In the genomic region with DNA sequence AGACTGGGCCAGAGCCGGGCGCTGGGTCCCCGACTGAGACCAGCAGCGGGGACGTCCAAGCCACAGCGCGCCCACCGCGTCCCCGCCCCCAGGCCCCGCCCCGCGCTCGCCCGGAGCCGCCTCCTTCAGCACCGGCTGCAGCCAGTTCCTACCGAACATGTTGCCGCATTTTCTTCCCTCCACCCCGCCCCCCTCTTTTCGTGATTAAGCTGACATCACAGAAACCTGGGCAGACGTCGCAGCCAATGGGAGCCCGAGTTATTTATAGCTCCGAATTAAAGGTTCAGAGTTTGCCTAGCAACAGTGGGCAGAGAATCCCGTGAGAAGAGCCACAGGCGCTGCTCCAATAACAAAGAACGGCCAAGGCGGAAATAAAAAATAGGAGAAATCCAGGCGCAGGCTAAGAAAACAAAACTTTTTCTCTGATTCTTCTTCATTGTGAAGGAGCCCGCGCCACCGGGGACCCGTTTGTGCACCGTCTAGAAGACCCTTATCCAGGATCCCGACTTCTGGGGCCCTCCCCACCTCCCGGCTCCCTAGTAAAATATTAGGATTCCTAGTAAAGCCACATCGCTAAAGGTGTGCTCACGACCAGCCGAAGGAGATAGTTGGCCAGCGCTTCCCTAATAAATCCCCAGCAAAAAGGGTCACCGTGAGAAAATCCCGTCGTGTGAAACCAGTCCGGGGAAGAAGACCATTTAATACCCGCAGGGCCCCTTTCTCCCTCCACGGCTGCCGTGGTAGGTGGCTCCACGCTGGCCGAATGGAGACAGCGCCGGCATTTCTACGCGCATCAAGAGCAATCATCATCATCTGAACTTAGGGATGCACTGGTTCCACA, we compare ENCODE assay signal across 8 cellular contexts.
A peak's percentile ranks its signal among the peaks of the same experiment; 100 is the strongest.
DNase-seq lines count a peak whose midpoint lies in the region; ATAC-seq, FAIRE-seq and TF ChIP-seq lines count a peak whose summit lies in the region.

No MANE protein-coding gene starts in this region.

- FAIRE-seq in keratinocyte (lab: Jason Lieb, UNC) = peak; percentile 95

- H3K4me2 ChIP-seq in keratinocyte (ENCODE audit: control insufficient read depth, extremely low read depth, insufficient read depth, low read depth, low read length) = peak overlapping the region; percentile 81

- peak overlapping the region; percentile 76 to 90 (median 80) for H3K4me3 ChIP-seq in keratinocyte (ENCODE audit: control insufficient read depth in 2 of 3, extremely low read depth in 1 of 3, insufficient read depth in 2 of 3, low read depth in 1 of 3, low read length in 3 of 3)

- no peaks in the 10 kb centered on the region for H3K9me3 ChIP-seq in keratinocyte (ENCODE audit: control insufficient read depth, low read depth, low read length)

- H3K27ac ChIP-seq in cingulate gyrus (ENCODE audit: low read depth, low read length) (peak overlapping the region; percentile 98), keratinocyte (ENCODE audit: control insufficient read depth, insufficient read depth, low read length) (peak overlapping the region; percentile 95)

- TF ChIP-seq CTCF in keratinocyte (optimal IDR thresholded peaks at IDR 0.05 in 1 of 3, IDR thresholded peaks at IDR 0.05 in 1 of 3, conservative IDR thresholded peaks at IDR 0.05 in 1 of 3; ENCODE audit: extremely low read depth in 1 of 3, insufficient read depth in 2 of 3, low read length in 3 of 3) = no peak

- peak overlapping the region; percentile 97 for H3K9ac ChIP-seq in keratinocyte (ENCODE audit: control insufficient read depth, extremely low read depth, insufficient read depth, low read length)

- peaks cover 14% of the 10 kb centered on the region for H3K4me1 ChIP-seq in keratinocyte (ENCODE audit: control insufficient read depth, extremely low read depth, insufficient read depth, low read length)

- peaks cover 7 to 21% of the 10 kb centered on the region in 2 experiments for H3K36me3 ChIP-seq in keratinocyte (ENCODE audit: control insufficient read depth in 2 of 2, extremely low read depth in 1 of 2, insufficient read depth in 2 of 2, low read length in 2 of 2)

- no peak overlapping the region for H2AFZ ChIP-seq in keratinocyte (ENCODE audit: control insufficient read depth, low read length)

- ATAC-seq in GM18868 (IDR thresholded peaks at IDR 0.05; ENCODE audit: unreplicated experiment) = peak; percentile 68
- ATAC-seq in HG03469 (IDR thresholded peaks at IDR 0.05; ENCODE audit: unreplicated experiment) = peak; percentile 36

- dilution Hi-C loops in keratinocyte (cut with MboI; ENCODE audit: extremely low pct_ligation_motif_present, low sequenced_read_pairs) = loop anchor here (25.0 kb wide), 1 partner anchor 398 kb away; no protein-coding TSS in a partner anchor

- peaks cover 22% of the 10 kb centered on the region for H3K79me2 ChIP-seq in keratinocyte (ENCODE audit: control insufficient read depth, insufficient read depth, low read length)

- H4K20me1 ChIP-seq in keratinocyte (ENCODE audit: control insufficient read depth, extremely low read depth, insufficient read depth, low read length) = peaks cover 2% of the 10 kb centered on the region

- H3K27me3 ChIP-seq in keratinocyte (ENCODE audit: control insufficient read depth, extremely low read depth, insufficient read depth, low read length) = no peaks in the 10 kb centered on the region

- DNase-seq in 8988T = peak; percentile 60
- peak; percentile 99 to 100 for DNase-seq in NCI-H526 (lab: John Stamatoyannopoulos, UW)
- DNase-seq in activated CD4-positive, alpha-beta T cell treated with anti-CD3 and anti-CD28 coated beads for 48 hours = peak; percentile 90
- DNase-seq in keratinocyte (ENCODE audit: low read depth, low spot score) = peak; percentile 73
- DNase-seq in stimulated activated CD4-positive, alpha-beta T cell treated with anti-CD3 and anti-CD28 coated beads, Interleukin-12 subunit alpha, Interleukin-12 subunit beta, amount 100 ng/mL, for 24 hours (ENCODE audit: low read depth in 2 of 2) = peak; percentile 78 to 86

- no peaks in the 10 kb centered on the region for H3K9me1 ChIP-seq in keratinocyte (ENCODE audit: control insufficient read depth, extremely low read depth, insufficient read depth, low read length)

Comparison
In these comparisons a context has a peak if more than half of its experiments do, and no peak if none do; other contexts are left out.
1. Peak in every context shown above with its lines: DNase-seq, ATAC-seq, H3K4me3 ChIP-seq and H3K27ac ChIP-seq.